Comparison of ENCODE assay signal across 15 cellular contexts in the genomic region with DNA sequence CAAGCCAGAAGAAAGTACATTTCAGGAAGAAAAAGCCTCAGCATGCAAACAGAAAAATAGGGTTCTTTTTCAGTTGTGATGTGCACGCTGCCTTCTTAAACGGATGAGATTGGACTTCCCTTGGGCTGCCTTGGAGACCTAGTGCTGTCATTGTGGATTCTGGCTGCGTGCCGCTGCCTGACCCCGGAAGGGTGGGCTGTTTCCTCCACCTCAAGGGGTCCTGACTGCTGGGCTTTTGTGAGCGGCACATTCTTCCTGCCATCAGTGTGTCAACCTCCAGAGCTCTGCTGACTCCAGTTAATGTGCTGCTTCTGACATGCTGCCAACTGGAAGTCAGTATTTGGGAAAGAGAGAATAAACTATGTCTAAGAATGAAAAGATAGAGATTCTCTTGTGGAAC. TPM values are rescaled to one million over a fixed set of nuclear protein-coding genes. Genes with fewer than 3 reads are reported as not detected.
DNase-seq lines count a peak whose midpoint lies in the region; ATAC-seq and TF ChIP-seq lines count a peak whose summit lies in the region.
"Had no signal": no experiment of that assay in that cellular context is flagged by ENCODE, and none has a peak within 500 bp of the region (broad histone marks: within the 10 kb centered on the region; RNA-seq: fewer than 3 reads in every experiment).

No MANE protein-coding gene starts in this region.

- ATAC-seq in right cardiac atrium (peak; percentile 31 to 72), left cardiac atrium (no peak), HG03439 (IDR thresholded peaks at IDR 0.05; ENCODE audit: unreplicated experiment) (no peak), GM18498 (IDR thresholded peaks at IDR 0.05; ENCODE audit: unreplicated experiment) (no peak)

- no peak overlapping the region for H3K27ac ChIP-seq in right cardiac atrium (ENCODE audit: low read length)
- H3K27ac ChIP-seq: BLaER1 treated with 17β-estradiol and CSF1 and Interleukin-3, amounts not matched to agents 10 nM and 100 nM; Peyer's patch; SJSA1 had no signal

- intact Hi-C loops in right cardiac atrium (cut with DNase I), result no loop called here
- intact Hi-C loops in left cardiac atrium (cut with DNase I), result loop anchor here in 1 of 2 donors (5.0 kb wide), 1 partner anchor 126 kb away; no protein-coding TSS in a partner anchor

- peaks cover 10% of the 10 kb centered on the region for H3K27me3 Mint-ChIP-seq in HFFc6 (ENCODE audit: insufficient read depth)

- peaks cover 43% of the 10 kb centered on the region for H3K36me3 Mint-ChIP-seq in HFFc6 (ENCODE audit: low read depth)

- H3K4me1 ChIP-seq in right cardiac atrium (ENCODE audit: control insufficient read depth, insufficient read depth, low read length), result no peaks in the 10 kb centered on the region
- H3K4me1 ChIP-seq: Peyer's patch had no signal

- DNase-seq in right cardiac atrium (peak in 2 of 3 donors; percentile 23 to 45), left cardiac atrium (no peak), HFFc6 (no peak), dermis blood vessel endothelial cell (peak; percentile 38), DMS53 (lab: John Stamatoyannopoulos, UW) (no peak)
- no peak for DNase-seq in effector CD4-positive, alpha-beta T cell
- DNase-seq: DMS 273 treated with DMSO at 0.1 percent for 48 hours, GF-D8, KBM-7, NCI-H1105, Peyer's patch had no signal

- no peak overlapping the region for H3K4me3 ChIP-seq in right cardiac atrium (ENCODE audit: low read length)
- H3K4me3 ChIP-seq: BLaER1 treated with 17β-estradiol and CSF1 and Interleukin-3, amounts not matched to agents 10 nM and 100 nM; Peyer's patch; SJSA1 had no signal

- no peaks in the 10 kb centered on the region for H3K27me3 ChIP-seq in right cardiac atrium (ENCODE audit: control insufficient read depth, insufficient read depth)
- H3K27me3 ChIP-seq: BLaER1 treated with 17β-estradiol and CSF1 and Interleukin-3, amounts not matched to agents 10 nM and 100 nM; Peyer's patch; SJSA1 had no signal

- H3K4me1 Mint-ChIP-seq in HFFc6 (ENCODE audit: low read depth), result peaks cover 6% of the 10 kb centered on the region

- no peak overlapping the region for H3K4me3 Mint-ChIP-seq in HFFc6

- no peak for TF ChIP-seq CTCF in HFFc6 (IDR thresholded peaks at IDR 0.05)

- no peaks in the 10 kb centered on the region for H3K9me3 Mint-ChIP-seq in HFFc6

- peak overlapping the region; percentile 6; the same call in 1 of the 2 replicates for H3K27ac Mint-ChIP-seq in HFFc6

- 70% methylated on average over 6 of the region's 6 CpGs for WGBS in right cardiac atrium

- no peaks in the 10 kb centered on the region for H3K9me3 ChIP-seq in right cardiac atrium (ENCODE audit: control insufficient read depth, low read length)
- H3K9me3 ChIP-seq: BLaER1 treated with 17β-estradiol and CSF1 and Interleukin-3, amounts not matched to agents 10 nM and 100 nM; Peyer's patch; SJSA1 had no signal

RNA-seq across cellular contexts. Expression of a gene that starts 25.1 kb away (rescaled TPM):
- total RNA-seq in right cardiac atrium (10 to 100 TPM; 30.0 to 36.5 (median 31.4) TPM), left cardiac atrium (10 to 100 TPM; 31.4 to 38.6 TPM), dermis blood vessel endothelial cell (25.7 and 36.7 TPM in 2 replicates)
- polyA plus RNA-seq in right cardiac atrium, result 12.2 TPM
- total RNA-seq in HFFc6 (2021; fragmentation: NEBNext Ultra II Directional; extraction: Animal tissue kit (Norgen Biotek cat#: 25700)), result 10 to 100 TPM; 74.9 to 93.1 (median 86.4) TPM

RNA-seq across cellular contexts. Expression of a gene that starts 25.6 kb away (rescaled TPM):
- 100 to 1,000 TPM; 101 to 127 (median 113) TPM for total RNA-seq in right cardiac atrium
- 65.4 TPM for polyA plus RNA-seq in right cardiac atrium
- total RNA-seq in left cardiac atrium, result 100 to 1,000 TPM in 1 of 2 donors, 10 to 100 TPM in 1; 77.7 to 116 TPM
- total RNA-seq in HFFc6 (2021; fragmentation: NEBNext Ultra II Directional; extraction: Animal tissue kit (Norgen Biotek cat#: 25700)), result 10 to 100 TPM; 42.1 to 53.9 (median 47.0) TPM
- 69.8 and 82.7 TPM in 2 replicates for total RNA-seq in dermis blood vessel endothelial cell

Comparison
In these comparisons a context has a peak if more than half of its experiments do, and no peak if none do; other contexts are left out.
1. ATAC-seq: peak in right cardiac atrium (2 of 2); none in left cardiac atrium (0 of 2), HG03439 (single experiment) and GM18498 (single experiment).
2. DNase-seq: peak in right cardiac atrium (2 of 3) and dermis blood vessel endothelial cell (single experiment); none in left cardiac atrium (single experiment), HFFc6 (single experiment), DMS53 (single experiment) and effector CD4-positive, alpha-beta T cell (single experiment).